Comparison of ENCODE assay signal across 21 cellular contexts in genomic region chr2:148675708-148676107, GRCh38. TPM values are rescaled to one million over a fixed set of nuclear protein-coding genes. Genes with fewer than 3 reads are reported as not detected.
DNase-seq lines count a peak whose midpoint lies in the region; ATAC-seq and TF ChIP-seq lines count a peak whose summit lies in the region.
"Had no signal": no experiment of that assay in that cellular context is flagged by ENCODE, and none has a peak within 500 bp of the region (broad histone marks: within the 10 kb centered on the region; RNA-seq: fewer than 3 reads in every experiment).

No MANE protein-coding gene starts in this region.

- H3K4me1 ChIP-seq in right atrium auricular region (peaks cover 0 to 20% of the 10 kb centered on the region in 2 donors), adipocyte (ENCODE audit: control insufficient read depth, insufficient read depth, low read length) (peaks cover 11% of the 10 kb centered on the region)
- H3K4me1 ChIP-seq: colonic mucosa, testis had no signal

- H3K4me3 ChIP-seq in right atrium auricular region: no peak overlapping the region
- H3K4me3 ChIP-seq in adipocyte (ENCODE audit: low read length): no peak overlapping the region
- H3K4me3 ChIP-seq: colonic mucosa, testis had no signal

- peak; percentile 54 for ATAC-seq in Right ventricle myocardium superior (ENCODE audit: poor library complexity)
- ATAC-seq: left colon; stimulated activated effector memory CD8-positive, alpha-beta T cell treated with anti-CD3 and anti-CD28 coated beads, Interleukin-12 subunit alpha, Interleukin-12 subunit beta, amount 100 ng/mL, for 72 hours had no signal

- DNase-seq in Right ventricle myocardium superior: no peak
- no peak for DNase-seq in right atrium auricular region (ENCODE audit: low spot score)
- DNase-seq in adipocyte (ENCODE audit: low read depth): peak; percentile 23
- DNase-seq in iris pigment epithelial cell (ENCODE audit: low read depth): peak; percentile 26
- peak; percentile 12 for DNase-seq in stromal cell of bone marrow (ENCODE audit: low read depth)
- no peak for DNase-seq in NOMO-1 treated with dmso at 0.1 percent for 144 hours (lab: John Stamatoyannopoulos, UW; ENCODE audit: unreplicated experiment)
- DNase-seq in DMS153 (lab: John Stamatoyannopoulos, UW): no peak
- DNase-seq in stimulated activated CD4-positive, alpha-beta T cell treated with anti-CD3 and anti-CD28 coated beads, Interleukin-4, amount 100 ng/mL, for 4 hours: no peak
- DNase-seq: activated CD4-positive, alpha-beta T cell treated with anti-CD3 and anti-CD28 coated beads, Interleukin-2, amount 50 U/mL, for 1 hour; activated naive CD4-positive, alpha-beta T cell; CD4-positive, alpha-beta memory T cell; colonic mucosa; DMS79 treated with DMSO at 0.1 percent for 48 hours; left colon; NCI-H1417 treated with DMSO at 0.1 percent for 48 hours; NCI-H526 treated with DMSO at 0.1 percent for 48 hours; retina; SHP77; T-helper 1 cell; testis had no signal

- no peaks in the 10 kb centered on the region for H3K27me3 ChIP-seq in right atrium auricular region
- H3K27me3 ChIP-seq in adipocyte (replicated peaks; ENCODE audit: control insufficient read depth, insufficient read depth, low read length): no peaks in the 10 kb centered on the region
- H3K27me3 ChIP-seq: colonic mucosa, testis had no signal

- H3K36me3 ChIP-seq in right atrium auricular region: no peaks in the 10 kb centered on the region
- no peaks in the 10 kb centered on the region for H3K36me3 ChIP-seq in adipocyte (ENCODE audit: control insufficient read depth, insufficient read depth, low read length, severe bottlenecking)
- H3K36me3 ChIP-seq: colonic mucosa had no signal

- no peak overlapping the region for H3K9ac ChIP-seq in adipocyte (ENCODE audit: low read length)

- intact Hi-C loops in Right ventricle myocardium superior (cut with DNase I): no loop called here

- TF ChIP-seq CTCF in right atrium auricular region (IDR thresholded peaks at IDR 0.05): no peak

- H3K9me3 ChIP-seq in right atrium auricular region (no peaks in the 10 kb centered on the region), adipocyte (ENCODE audit: control insufficient read depth, low read length) (no peaks in the 10 kb centered on the region)
- H3K9me3 ChIP-seq: colonic mucosa, testis had no signal

- no peak overlapping the region for H3K27ac ChIP-seq in right atrium auricular region
- H3K27ac ChIP-seq: colonic mucosa, testis had no signal

RNA-seq across cellular contexts. Expression of gene EPC2, which starts 31.2 kb away (rescaled TPM):
- 18.5 TPM for total RNA-seq in Right ventricle myocardium superior
- 10 to 100 TPM; 17.8 to 18.3 TPM for total RNA-seq in right atrium auricular region

Comparison
In these comparisons a context has a peak if more than half of its experiments do, and no peak if none do; other contexts are left out.
1. DNase-seq: peak in adipocyte (single experiment), iris pigment epithelial cell (single experiment) and stromal cell of bone marrow (single experiment); none in Right ventricle myocardium superior (single experiment), right atrium auricular region (single experiment), NOMO-1 treated with dmso at 0.1 percent for 144 hours (single experiment), DMS153 (single experiment) and stimulated activated CD4-positive, alpha-beta T cell treated with anti-CD3 and anti-CD28 coated beads, Interleukin-4, amount 100 ng/mL, for 4 hours (0 of 2).